In the genomic region with DNA sequence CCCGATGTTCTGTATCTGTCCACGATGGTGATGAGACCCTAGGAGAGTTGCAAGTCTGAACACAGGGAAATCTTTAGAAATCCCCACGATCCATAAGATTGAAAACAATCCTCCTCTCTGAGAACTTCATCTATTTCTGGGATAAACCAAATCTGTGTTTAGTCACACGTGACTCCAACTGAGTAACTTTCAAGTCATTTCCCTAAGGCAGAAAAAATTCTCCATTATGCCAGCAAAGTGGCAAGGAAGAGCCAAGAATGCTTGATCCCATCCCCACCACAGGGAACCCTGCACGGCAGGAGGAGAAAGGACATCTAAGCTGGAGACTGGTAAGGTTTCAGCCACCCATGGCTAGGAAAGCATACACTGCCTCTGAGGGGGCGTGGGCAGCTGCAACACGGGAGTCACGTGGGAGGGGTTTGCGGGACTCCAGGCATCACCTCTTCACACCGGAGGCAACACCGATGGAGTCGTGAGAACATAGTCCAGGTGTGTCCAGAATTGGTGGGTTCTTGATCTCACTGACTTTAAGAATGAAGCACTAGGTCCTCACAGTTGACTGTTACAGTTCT, we compare ENCODE assay signal across 7 cellular contexts. TPM values are rescaled to one million over a fixed set of nuclear protein-coding genes. Genes with fewer than 3 reads are reported as not detected.
A peak's percentile ranks its signal among the peaks of the same experiment; 100 is the strongest.
DNase-seq lines count a peak whose midpoint lies in the region; ATAC-seq and TF ChIP-seq lines count a peak whose summit lies in the region.
"Had no signal": no experiment of that assay in that cellular context is flagged by ENCODE, and none has a peak within 500 bp of the region (broad histone marks: within the 10 kb centered on the region; RNA-seq: fewer than 3 reads in every experiment).

No MANE protein-coding gene starts in this region.

- H3K9ac ChIP-seq in skeletal muscle satellite cell (ENCODE audit: low read depth, low read length) = no peak overlapping the region

- H3K27ac Mint-ChIP-seq in HFFc6 (peak overlapping the region; percentile 84), immature natural killer cell (peak overlapping the region in 1 of 6 donors; percentile 28)

- H3K4me1 Mint-ChIP-seq in HFFc6 (ENCODE audit: low read depth) = peaks cover 46% of the 10 kb centered on the region
- H3K4me1 Mint-ChIP-seq in immature natural killer cell = peaks cover 25 to 30% of the 10 kb centered on the region in 2 donors

- H3K36me3 ChIP-seq in skeletal muscle satellite cell (ENCODE audit: insufficient read depth, low read length) = peaks cover 3% of the 10 kb centered on the region

- peaks cover 7% of the 10 kb centered on the region; the same call in 1 of the 2 replicates for H3K36me3 Mint-ChIP-seq in HFFc6 (ENCODE audit: low read depth)
- no peaks in the 10 kb centered on the region for H3K36me3 Mint-ChIP-seq in immature natural killer cell

- DNase-seq in HFFc6 = peak; percentile 71
- DNase-seq in dorsolateral prefrontal cortex = no peak
- no peak for DNase-seq in immature natural killer cell

- peak overlapping the region; percentile 37 for H3K4me2 ChIP-seq in skeletal muscle satellite cell (ENCODE audit: low read length)

- intact Hi-C loops in dorsolateral prefrontal cortex (cut with DNase I) = no loop called here

- no peak for ATAC-seq in GM21619 (IDR thresholded peaks at IDR 0.05; ENCODE audit: unreplicated experiment)
- no peak for ATAC-seq in HG02571 (IDR thresholded peaks at IDR 0.05; ENCODE audit: unreplicated experiment)

- H3K4me3 ChIP-seq in dorsolateral prefrontal cortex (no peak overlapping the region), skeletal muscle satellite cell (ENCODE audit: low read length) (no peak overlapping the region)
- H3K4me3 ChIP-seq: skin epidermis had no signal

- H3K27me3 ChIP-seq in dorsolateral prefrontal cortex (no peaks in the 10 kb centered on the region), skeletal muscle satellite cell (ENCODE audit: control insufficient read depth, insufficient read depth, low read length) (no peaks in the 10 kb centered on the region)

- H3K27ac ChIP-seq in dorsolateral prefrontal cortex = peak overlapping the region in 43 of 59 donors; percentile 2 to 87 (median 71)

- H3K9me3 Mint-ChIP-seq in HFFc6 = no peaks in the 10 kb centered on the region
- H3K9me3 Mint-ChIP-seq in immature natural killer cell = no peaks in the 10 kb centered on the region

- H3K4me3 Mint-ChIP-seq in HFFc6 (peak overlapping the region; percentile 57), immature natural killer cell (peak overlapping the region in 2 of 5 donors; percentile 51 to 61)

- no peaks in the 10 kb centered on the region for H3K9me3 ChIP-seq in skeletal muscle satellite cell (replicated peaks; ENCODE audit: low read length)

- TF ChIP-seq CTCF in HFFc6 (IDR thresholded peaks at IDR 0.05) (no peak), dorsolateral prefrontal cortex (IDR thresholded peaks at IDR 0.05 in 54 of 56, conservative IDR thresholded peaks at IDR 0.05 in 2 of 56; ENCODE audit: low read depth in 1 of 56, partially characterized antibody in 56 of 56) (no peak)

- H3K4me1 ChIP-seq in skeletal muscle satellite cell (ENCODE audit: control insufficient read depth, insufficient read depth, low read length) = peaks cover 55% of the 10 kb centered on the region

- H3K27me3 Mint-ChIP-seq in HFFc6 (ENCODE audit: insufficient read depth) (no peaks in the 10 kb centered on the region; the same call in none of the 2 replicates), immature natural killer cell (ENCODE audit: low read depth in 3 of 3) (peaks cover 4 to 12% (median 11%) of the 10 kb centered on the region in 3 donors)

RNA-seq across cellular contexts. Expression of gene SIVA1, which starts 2.9 kb away (rescaled TPM):
- total RNA-seq in HFFc6 (2021; fragmentation: NEBNext Ultra II Directional; extraction: Animal tissue kit (Norgen Biotek cat#: 25700)) = 10 to 100 TPM; 78.3 to 95.8 (median 82.5) TPM
- 10 to 100 TPM; 23.3 to 52.5 (median 36.1) TPM for total RNA-seq in dorsolateral prefrontal cortex
- 122 and 180 TPM in 2 replicates for total RNA-seq in skeletal muscle satellite cell (2012; rRNA removed)
- 100 to 1,000 TPM; 155 to 321 (median 203) TPM for polyA plus RNA-seq in immature natural killer cell

RNA-seq across cellular contexts. Expression of gene ADSS1, which starts 26.0 kb away (rescaled TPM):
- 1 to 10 TPM; 2.7 to 3.7 (median 3.3) TPM for total RNA-seq in HFFc6 (2021; fragmentation: NEBNext Ultra II Directional; extraction: Animal tissue kit (Norgen Biotek cat#: 25700))
- total RNA-seq in dorsolateral prefrontal cortex = 10 to 100 TPM in 62 of 120 experiments, 1 to 10 TPM in 58; 4.2 to 28.9 (median 10.3) TPM
- 1.0 and 2.8 TPM in 2 replicates for total RNA-seq in skeletal muscle satellite cell (2012; rRNA removed)
- 1 to 10 TPM in 2 of 3 donors, under 1 TPM in 1; 0.43 to 2.4 (median 1.2) TPM for polyA plus RNA-seq in immature natural killer cell

RNA-seq across cellular contexts. Expression of gene AKT1, which starts 45.5 kb away (rescaled TPM):
- 100 to 1,000 TPM; 164 to 191 (median 173) TPM for total RNA-seq in HFFc6 (2021; fragmentation: NEBNext Ultra II Directional; extraction: Animal tissue kit (Norgen Biotek cat#: 25700))
- total RNA-seq in dorsolateral prefrontal cortex = 100 to 1,000 TPM in 5 of 120 experiments, 10 to 100 TPM in 115; 63.1 to 111 (median 79.7) TPM
- 180 and 188 TPM in 2 replicates for total RNA-seq in skeletal muscle satellite cell (2012; rRNA removed)
- 10 to 100 TPM; 14.8 to 23.3 (median 21.3) TPM for polyA plus RNA-seq in immature natural killer cell

RNA-seq across cellular contexts. Expression of gene ZBTB42, which starts 50.9 kb away (rescaled TPM):
- total RNA-seq in HFFc6 (2021; fragmentation: NEBNext Ultra II Directional; extraction: Animal tissue kit (Norgen Biotek cat#: 25700)) = 1 to 10 TPM; 1.3 to 1.8 (median 1.5) TPM
- 1 to 10 TPM in 49 of 120 experiments, under 1 TPM in 71; 0.32 to 3.2 (median 0.91) TPM for total RNA-seq in dorsolateral prefrontal cortex
- 3.8 and 3.9 TPM in 2 replicates for total RNA-seq in skeletal muscle satellite cell (2012; rRNA removed)
- 1 to 10 TPM in 2 of 3 donors, under 1 TPM in 1; 0.25 to 2.4 (median 2.0) TPM for polyA plus RNA-seq in immature natural killer cell
